Comparison of ENCODE assay signal across 23 cellular contexts in the genomic region with DNA sequence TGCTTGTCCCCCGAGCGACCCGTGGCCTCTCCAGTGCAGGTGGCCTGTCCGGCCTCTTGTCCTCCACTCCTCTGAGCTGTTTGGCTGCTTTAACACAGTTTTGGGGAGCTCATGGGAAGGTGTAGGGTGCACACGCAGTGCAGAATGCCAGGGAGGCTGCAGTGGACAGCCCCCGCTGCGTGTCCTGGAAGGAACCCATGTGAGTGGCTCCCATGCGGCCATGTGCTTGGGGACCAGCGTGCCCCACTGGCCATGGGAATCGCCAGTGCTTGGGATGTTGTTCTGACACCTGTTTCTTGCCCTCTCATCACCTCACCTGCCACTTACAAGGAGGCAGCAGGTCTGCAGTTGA. TPM values are rescaled to one million over a fixed set of nuclear protein-coding genes. Genes with fewer than 3 reads are reported as not detected.
"Had no signal": no experiment of that assay in that cellular context is flagged by ENCODE, and none has a peak within 500 bp of the region (broad histone marks: within the 10 kb centered on the region; RNA-seq: fewer than 3 reads in every experiment).

No MANE protein-coding gene starts in this region.

- DNase-seq: activated CD4-positive, alpha-beta T cell treated with anti-CD3 and anti-CD28 coated beads for 4 hours; activated CD4-positive, alpha-beta T cell treated with anti-CD3 and anti-CD28 coated beads, Interleukin-2, amount 50 U/mL, for 48 hours; activated CD4-positive, CD25-positive, alpha-beta regulatory T cell; activated naive CD4-positive, alpha-beta T cell treated with anti-CD3 and anti-CD28 coated beads for 36 hours; activated naive CD8-positive, alpha-beta T cell treated with anti-CD3 and anti-CD28 coated beads, Interleukin-2, amount 10 ng/mL, durations not matched to agents 7 days and 5 days; activated T-cell treated with anti-CD3 and anti-CD28 coated beads, Interleukin-2, amount 50 U/mL, for 48 hours; amniotic stem cell; ovary; stimulated activated CD4-positive, alpha-beta T cell treated with anti-CD3 and anti-CD28 coated beads, Interleukin-12 subunit alpha, Interleukin-12 subunit beta, amount 100 ng/mL, for 4 hours; stimulated activated CD4-positive, alpha-beta T cell treated with anti-CD3 and anti-CD28 coated beads, Interleukin-4, amount 100 ng/mL, for 4 hours; stimulated activated naive CD8-positive, alpha-beta T cell treated with anti-CD3 and anti-CD28 coated beads, Interleukin-15, Interleukin-2, amounts not matched to agents 100 U/mL and 50 U/mL, for 24 hours; SW 1271; T-helper 17 cell had no signal

- H3K27me3 ChIP-seq: heart left ventricle, left lung, neutrophil, ovary, tibial nerve had no signal

- H3K27me3 Mint-ChIP-seq: activated naive CD8-positive, alpha-beta T cell treated with anti-CD3 and anti-CD28 coated beads, Interleukin-2, amount 10 ng/mL, durations not matched to agents 7 days and 5 days; T-helper 17 cell had no signal

- H3K4me1 Mint-ChIP-seq: activated naive CD8-positive, alpha-beta T cell treated with anti-CD3 and anti-CD28 coated beads, Interleukin-2, amount 10 ng/mL, durations not matched to agents 7 days and 5 days; memory B cell had no signal

- H3K4me3 ChIP-seq: esophagus muscularis mucosa, gastrocnemius medialis, heart left ventricle, left lung, ovary, psoas muscle, tibial nerve had no signal

- H3K27ac Mint-ChIP-seq: activated naive CD4-positive, alpha-beta T cell treated with anti-CD3 and anti-CD28 coated beads for 36 hours; activated naive CD8-positive, alpha-beta T cell treated with anti-CD3 and anti-CD28 coated beads, Interleukin-2, amount 10 ng/mL, durations not matched to agents 7 days and 5 days; memory B cell; nephron; T-helper 17 cell had no signal

- H3K36me3 Mint-ChIP-seq: activated naive CD8-positive, alpha-beta T cell treated with anti-CD3 and anti-CD28 coated beads, Interleukin-2, amount 10 ng/mL, durations not matched to agents 7 days and 5 days had no signal

- H3K4me3 Mint-ChIP-seq: activated naive CD4-positive, alpha-beta T cell treated with anti-CD3 and anti-CD28 coated beads for 36 hours; activated naive CD8-positive, alpha-beta T cell treated with anti-CD3 and anti-CD28 coated beads, Interleukin-2, amount 10 ng/mL, durations not matched to agents 7 days and 5 days; memory B cell; nephron; T-helper 17 cell had no signal

- H3K9me3 ChIP-seq: esophagus muscularis mucosa, gastrocnemius medialis, heart left ventricle, left lung, neutrophil, ovary, psoas muscle, tibial nerve had no signal

- H3K4me1 ChIP-seq: left lung, psoas muscle had no signal

- H3K27ac ChIP-seq: esophagus muscularis mucosa, gastrocnemius medialis, neutrophil, ovary, psoas muscle, tibial nerve had no signal

- ATAC-seq: stimulated activated naive CD8-positive, alpha-beta T cell treated with anti-CD3 and anti-CD28 coated beads, Interleukin-15, Interleukin-2, amounts not matched to agents 100 U/mL and 50 U/mL, for 24 hours; T-helper 17 cell had no signal

- H3K36me3 ChIP-seq: gastrocnemius medialis, neutrophil, ovary had no signal

- H3K9me3 Mint-ChIP-seq: activated naive CD4-positive, alpha-beta T cell treated with anti-CD3 and anti-CD28 coated beads for 36 hours; activated naive CD8-positive, alpha-beta T cell treated with anti-CD3 and anti-CD28 coated beads, Interleukin-2, amount 10 ng/mL, durations not matched to agents 7 days and 5 days; memory B cell; nephron had no signal

RNA-seq across cellular contexts. Expression of a gene that starts 22.6 kb away (rescaled TPM):
- total RNA-seq: dermis microvascular lymphatic vessel endothelial cell, left lung, T-helper 17 cell, tibial nerve had no signal

RNA-seq across cellular contexts. Expression of a gene that starts 39.6 kb away (rescaled TPM):
- total RNA-seq: activated naive CD4-positive, alpha-beta T cell treated with anti-CD3 and anti-CD28 coated beads for 36 hours; activated naive CD8-positive, alpha-beta T cell treated with anti-CD3 and anti-CD28 coated beads, Interleukin-2, amount 10 ng/mL, durations not matched to agents 7 days and 5 days; dermis microvascular lymphatic vessel endothelial cell; T-helper 17 cell had no signal
